In genomic region chr9:15306757-15307522, GRCh38 we compare ENCODE assay signal across 8 cellular contexts. TPM values are rescaled to one million over a fixed set of nuclear protein-coding genes. Genes with fewer than 3 reads are reported as not detected.
A peak's percentile ranks its signal among the peaks of the same experiment; 100 is the strongest.
DNase-seq lines count a peak whose midpoint lies in the region; ATAC-seq and TF ChIP-seq lines count a peak whose summit lies in the region.

TSS of gene TTC39B (minus strand) at chr9:15307216. CDS start at chr9:15307125, 91 bp downstream.

- H3K9me3 Mint-ChIP-seq in stimulated activated naive CD8-positive, alpha-beta T cell treated with anti-CD3 and anti-CD28 coated beads, Interleukin-15, amount 100 ng/mL, for 72 hours: no peaks in the 10 kb centered on the region

- peak within 1 kb of the TSS; percentile 98 to 99 for H3K4me3 Mint-ChIP-seq in stimulated activated naive CD8-positive, alpha-beta T cell treated with anti-CD3 and anti-CD28 coated beads, Interleukin-15, amount 100 ng/mL, for 72 hours

- ATAC-seq in GM21737 (IDR thresholded peaks at IDR 0.05; ENCODE audit: unreplicated experiment): peak; percentile 96
- peak; percentile 89 for ATAC-seq in stimulated activated naive CD8-positive, alpha-beta T cell treated with anti-CD3 and anti-CD28 coated beads, Interleukin-15, amount 100 ng/mL, for 72 hours

- no peaks in the 10 kb centered on the region for H3K79me2 ChIP-seq in neural cell (replicated peaks; ENCODE audit: insufficient read depth, low read length)

- H3K4me3 ChIP-seq in foreskin fibroblast (ENCODE audit: low read depth in 1 of 2, low read length in 2 of 2) (peak within 1 kb of the TSS; percentile 82 to 83), neural cell (ENCODE audit: low read length) (peak within 1 kb of the TSS; percentile 86)

- H3F3A ChIP-seq in neural cell (ENCODE audit: insufficient read depth, low read length, poor library complexity, severe bottlenecking): no peaks in the 10 kb centered on the region

- no peaks in the 10 kb centered on the region for H3K9me2 ChIP-seq in neural cell (ENCODE audit: insufficient read depth, low read length)

- H3K27me3 ChIP-seq in neural cell (ENCODE audit: insufficient read depth, low read depth, low read length): peaks cover 23% of the 10 kb centered on the region

- no peaks in the 10 kb centered on the region for H4K20me1 ChIP-seq in neural cell (ENCODE audit: insufficient read depth)

- in situ Hi-C loops in KBM-7 (cut with MboI; ENCODE audit: low pct_unique_long_range_greater_than_20kb, low sequenced_read_pairs): no loop called here

- H3K4me1 Mint-ChIP-seq in stimulated activated naive CD8-positive, alpha-beta T cell treated with anti-CD3 and anti-CD28 coated beads, Interleukin-15, amount 100 ng/mL, for 72 hours: peaks cover 55% of the 10 kb centered on the region

- H3K27ac ChIP-seq in neural cell (ENCODE audit: low read length): no peak within 1 kb of the TSS

- TF ChIP-seq EP300 in neural cell (conservative IDR thresholded peaks at IDR 0.05; ENCODE audit: poor library complexity, severe bottlenecking): no peak

- H2AFZ ChIP-seq in neural cell (ENCODE audit: low read depth, low read length): peak within 1 kb of the TSS; percentile 48

- peak within 1 kb of the TSS; percentile 98 to 99 for H3K27ac Mint-ChIP-seq in stimulated activated naive CD8-positive, alpha-beta T cell treated with anti-CD3 and anti-CD28 coated beads, Interleukin-15, amount 100 ng/mL, for 72 hours

- peak within 1 kb of the TSS; percentile 47 for H3K9ac ChIP-seq in neural cell (ENCODE audit: low read length)

- DNase-seq in DMS79 treated with DMSO at 0.1 percent for 48 hours (lab: John Stamatoyannopoulos, UW) (peak; percentile 94), KBM-7 (peak; percentile 89), RPMI8226 (peak; percentile 93), foreskin fibroblast (peak; percentile 94 to 98)
- peak; percentile 93 for DNase-seq in activated effector memory CD4-positive, alpha-beta T cell treated with anti-CD3 and anti-CD28 coated beads, Interleukin-2, amount 50 U/mL, for 16 hours
- peak; percentile 82 to 84 for DNase-seq in stimulated activated naive CD8-positive, alpha-beta T cell treated with anti-CD3 and anti-CD28 coated beads, Interleukin-15, amount 100 ng/mL, for 72 hours

- no peaks in the 10 kb centered on the region for H3K9me3 ChIP-seq in neural cell (ENCODE audit: low read length)

- peak within 1 kb of the TSS; percentile 60 for H3K4me2 ChIP-seq in neural cell (ENCODE audit: low read length)

- no peak for TF ChIP-seq CTCF in foreskin fibroblast (IDR thresholded peaks at IDR 0.05; ENCODE audit: low read depth, low read length)
- no peak for TF ChIP-seq CTCF in neural cell (IDR thresholded peaks at IDR 0.05; ENCODE audit: poor library complexity, severe bottlenecking)

- H3K27me3 Mint-ChIP-seq in stimulated activated naive CD8-positive, alpha-beta T cell treated with anti-CD3 and anti-CD28 coated beads, Interleukin-15, amount 100 ng/mL, for 72 hours: no peaks in the 10 kb centered on the region

- TF ChIP-seq RAD21 in neural cell (conservative IDR thresholded peaks at IDR 0.05): peak; percentile 28

- H3K36me3 ChIP-seq in neural cell (ENCODE audit: insufficient read depth, low read length): no peaks in the 10 kb centered on the region

TF ChIP-seq in neural cell, 6 proteins besides CTCF, POLR2A, EP300 and RAD21:
- TF ChIP-seq POLR2AphosphoS5 (IDR thresholded peaks at IDR 0.05) (no peak), TAF1 (IDR thresholded peaks at IDR 0.05; ENCODE audit: low read depth) (no peak)
- TF ChIP-seq, protein P1, sequence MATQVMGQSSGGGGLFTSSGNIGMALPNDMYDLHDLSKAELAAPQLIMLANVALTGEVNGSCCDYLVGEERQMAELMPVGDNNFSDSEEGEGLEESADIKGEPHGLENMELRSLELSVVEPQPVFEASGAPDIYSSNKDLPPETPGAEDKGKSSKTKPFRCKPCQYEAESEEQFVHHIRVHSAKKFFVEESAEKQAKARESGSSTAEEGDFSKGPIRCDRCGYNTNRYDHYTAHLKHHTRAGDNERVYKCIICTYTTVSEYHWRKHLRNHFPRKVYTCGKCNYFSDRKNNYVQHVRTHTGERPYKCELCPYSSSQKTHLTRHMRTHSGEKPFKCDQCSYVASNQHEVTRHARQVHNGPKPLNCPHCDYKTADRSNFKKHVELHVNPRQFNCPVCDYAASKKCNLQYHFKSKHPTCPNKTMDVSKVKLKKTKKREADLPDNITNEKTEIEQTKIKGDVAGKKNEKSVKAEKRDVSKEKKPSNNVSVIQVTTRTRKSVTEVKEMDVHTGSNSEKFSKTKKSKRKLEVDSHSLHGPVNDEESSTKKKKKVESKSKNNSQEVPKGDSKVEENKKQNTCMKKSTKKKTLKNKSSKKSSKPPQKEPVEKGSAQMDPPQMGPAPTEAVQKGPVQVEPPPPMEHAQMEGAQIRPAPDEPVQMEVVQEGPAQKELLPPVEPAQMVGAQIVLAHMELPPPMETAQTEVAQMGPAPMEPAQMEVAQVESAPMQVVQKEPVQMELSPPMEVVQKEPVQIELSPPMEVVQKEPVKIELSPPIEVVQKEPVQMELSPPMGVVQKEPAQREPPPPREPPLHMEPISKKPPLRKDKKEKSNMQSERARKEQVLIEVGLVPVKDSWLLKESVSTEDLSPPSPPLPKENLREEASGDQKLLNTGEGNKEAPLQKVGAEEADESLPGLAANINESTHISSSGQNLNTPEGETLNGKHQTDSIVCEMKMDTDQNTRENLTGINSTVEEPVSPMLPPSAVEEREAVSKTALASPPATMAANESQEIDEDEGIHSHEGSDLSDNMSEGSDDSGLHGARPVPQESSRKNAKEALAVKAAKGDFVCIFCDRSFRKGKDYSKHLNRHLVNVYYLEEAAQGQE (IDR thresholded peaks at IDR 0.05; ENCODE audit: borderline replicate concordance): peak; percentile 22

RNA-seq across cellular contexts. Expression of gene TTC39B, which starts in this region (rescaled TPM):
- 2.8 and 2.9 TPM in 2 replicates for polyA plus RNA-seq in neural cell
- polyA minus RNA-seq in neural cell: 10.2 and 12.4 TPM in 2 replicates
